8 cellular contexts compared by ENCODE assay signal in the genomic region with DNA sequence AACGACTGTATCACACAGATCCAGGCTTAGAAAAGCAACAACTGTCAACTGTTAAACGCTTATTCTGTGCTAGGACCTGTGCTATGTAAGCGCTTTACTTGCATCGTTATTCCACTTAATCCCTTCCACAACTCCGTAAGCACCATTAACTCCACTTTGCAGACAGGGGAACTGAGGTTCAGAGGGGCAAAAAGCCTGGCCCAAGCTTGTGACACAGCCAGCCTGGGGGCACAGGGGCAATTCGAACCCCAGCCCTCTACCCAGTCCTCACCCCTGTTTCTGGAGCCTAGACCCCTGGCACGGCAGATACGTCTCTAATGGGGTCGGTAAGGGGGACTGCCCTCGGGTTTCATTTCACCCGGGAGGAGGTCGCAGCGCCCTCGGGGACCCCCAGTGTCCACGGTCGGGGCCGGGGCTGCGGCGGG. TPM values are rescaled to one million over a fixed set of nuclear protein-coding genes. Genes with fewer than 3 reads are reported as not detected.
DNase-seq lines count a peak whose midpoint lies in the region; ATAC-seq and TF ChIP-seq lines count a peak whose summit lies in the region.

No MANE protein-coding gene starts in this region.

- no peaks in the 10 kb centered on the region for H3K9me3 Mint-ChIP-seq in Caco-2 (ENCODE audit: unreplicated experiment)
- no peaks in the 10 kb centered on the region for H3K9me3 Mint-ChIP-seq in activated T-helper 1 cell treated with anti-CD3 and anti-CD28 coated beads, Interleukin-12 subunit alpha, Interleukin-12 subunit beta, Interleukin-2, Interleukin-4 antibody, amounts not matched to agents 30 ng/mL and 10 ng/mL and 1 ng/mL, durations not matched to agents 14 hours and 24 hours and 36 hours

- peak overlapping the region; percentile 80 for H3K4me3 Mint-ChIP-seq in Caco-2 (ENCODE audit: unreplicated experiment)
- peak overlapping the region; percentile 86 for H3K4me3 Mint-ChIP-seq in activated T-helper 1 cell treated with anti-CD3 and anti-CD28 coated beads, Interleukin-12 subunit alpha, Interleukin-12 subunit beta, Interleukin-2, Interleukin-4 antibody, amounts not matched to agents 30 ng/mL and 10 ng/mL and 1 ng/mL, durations not matched to agents 14 hours and 24 hours and 36 hours

- POLR2A ChIA-PET in Caco-2 (lab: Charles Lee): interaction anchor here (0.5 to 1.6 kb wide), 19 partner anchors 9 to 1084 kb away, joined by 3 to 23 read pairs (median 4); partner anchors contain the start of genes NDRG3, RAB5IF and TGIF2

- peaks cover 19% of the 10 kb centered on the region for H3K4me1 Mint-ChIP-seq in Caco-2 (ENCODE audit: low read depth, unreplicated experiment)
- H3K4me1 Mint-ChIP-seq in activated T-helper 1 cell treated with anti-CD3 and anti-CD28 coated beads, Interleukin-12 subunit alpha, Interleukin-12 subunit beta, Interleukin-2, Interleukin-4 antibody, amounts not matched to agents 30 ng/mL and 10 ng/mL and 1 ng/mL, durations not matched to agents 14 hours and 24 hours and 36 hours (ENCODE audit: low read depth): peaks cover 48% of the 10 kb centered on the region

- peaks cover 18% of the 10 kb centered on the region for H3K36me3 Mint-ChIP-seq in Caco-2 (ENCODE audit: insufficient read depth, unreplicated experiment)
- peaks cover 7% of the 10 kb centered on the region for H3K36me3 Mint-ChIP-seq in activated T-helper 1 cell treated with anti-CD3 and anti-CD28 coated beads, Interleukin-12 subunit alpha, Interleukin-12 subunit beta, Interleukin-2, Interleukin-4 antibody, amounts not matched to agents 30 ng/mL and 10 ng/mL and 1 ng/mL, durations not matched to agents 14 hours and 24 hours and 36 hours (ENCODE audit: low read depth)

- peak overlapping the region; percentile 94 for H3K27ac ChIP-seq in suprapubic skin

- 4% methylated on average over 13 of the region's 19 CpGs for WGBS in suprapubic skin

- DNase-seq in Caco-2 (no peak), suprapubic skin (ENCODE audit: low spot score in 2 of 2) (no peak), SHP77 (lab: John Stamatoyannopoulos, UW) (no peak), NCI-H1092 (lab: John Stamatoyannopoulos, UW) (no peak)
- no peak for DNase-seq in activated T-helper 1 cell treated with anti-CD3 and anti-CD28 coated beads, Interleukin-12 subunit alpha, Interleukin-12 subunit beta, Interleukin-2, Interleukin-4 antibody, amounts not matched to agents 30 ng/mL and 10 ng/mL and 1 ng/mL, durations not matched to agents 14 hours and 24 hours and 36 hours (ENCODE audit: low spot score)

- H3K36me3 ChIP-seq in Caco-2 (ENCODE audit: control insufficient read depth, insufficient read depth, low read length) (peaks cover 4% of the 10 kb centered on the region), iPS-15b (ENCODE audit: control insufficient read depth, insufficient read depth, low read length) (peaks cover 4% of the 10 kb centered on the region), suprapubic skin (no peaks in the 10 kb centered on the region)

- no peak for TF ChIP-seq POLR2A in suprapubic skin (IDR thresholded peaks at IDR 0.05)

- H3K4me1 ChIP-seq in Caco-2 (peaks cover 10% of the 10 kb centered on the region), iPS-15b (ENCODE audit: control insufficient read depth, insufficient read depth, low read length) (peaks cover 8% of the 10 kb centered on the region), suprapubic skin (peaks cover 41% of the 10 kb centered on the region)

- CTCF ChIA-PET in Caco-2 (lab: Charles Lee): interaction anchor here (0.6 to 2.7 kb wide), 27 partner anchors 15 to 705 kb away, joined by 3 to 45 read pairs (median 5); partner anchors contain the start of genes NDRG3 and RAB5IF

- no peaks in the 10 kb centered on the region for H3K27me3 Mint-ChIP-seq in Caco-2 (ENCODE audit: insufficient read depth, unreplicated experiment)
- peaks cover 6% of the 10 kb centered on the region for H3K27me3 Mint-ChIP-seq in activated T-helper 1 cell treated with anti-CD3 and anti-CD28 coated beads, Interleukin-12 subunit alpha, Interleukin-12 subunit beta, Interleukin-2, Interleukin-4 antibody, amounts not matched to agents 30 ng/mL and 10 ng/mL and 1 ng/mL, durations not matched to agents 14 hours and 24 hours and 36 hours (ENCODE audit: insufficient read depth)

- ATAC-seq in HG02763 (IDR thresholded peaks at IDR 0.05; ENCODE audit: unreplicated experiment) (peak; percentile 7), GM19455 (IDR thresholded peaks at IDR 0.05; ENCODE audit: unreplicated experiment) (no peak)

- no peaks in the 10 kb centered on the region for H3K9me3 ChIP-seq in Caco-2
- H3K9me3 ChIP-seq in iPS-15b (ENCODE audit: control insufficient read depth, insufficient read depth, low read length): no peaks in the 10 kb centered on the region
- H3K9me3 ChIP-seq in suprapubic skin: no peaks in the 10 kb centered on the region

- no peaks in the 10 kb centered on the region for H3K27me3 ChIP-seq in Caco-2 (replicated peaks; ENCODE audit: control insufficient read depth, insufficient read depth, low read length)
- H3K27me3 ChIP-seq in iPS-15b (ENCODE audit: control insufficient read depth, insufficient read depth, low read length): no peaks in the 10 kb centered on the region
- no peaks in the 10 kb centered on the region for H3K27me3 ChIP-seq in suprapubic skin

- H3K4me3 ChIP-seq in Caco-2 (ENCODE audit: low read depth, low read length): peak overlapping the region; percentile 81
- H3K4me3 ChIP-seq in iPS-15b (ENCODE audit: low read depth, low read length): peak overlapping the region; percentile 97
- peak overlapping the region; percentile 71 for H3K4me3 ChIP-seq in suprapubic skin

- peak overlapping the region; percentile 47 for H3K9ac ChIP-seq in iPS-15b (ENCODE audit: low read depth, low read length)

- TF ChIP-seq CTCF in Caco-2 (IDR thresholded peaks at IDR 0.05; ENCODE audit: insufficient read depth in 1 of 2, low read depth in 1 of 2, low read length in 1 of 2, severe bottlenecking in 1 of 2, unreplicated experiment in 1 of 2): no peak
- TF ChIP-seq CTCF in suprapubic skin (IDR thresholded peaks at IDR 0.05): no peak

- TF ChIP-seq EP300 in suprapubic skin (IDR thresholded peaks at IDR 0.05): no peak

- BruUV-seq in Caco-2 (replicated peaks; lab: Mats Ljungman, UMichigan): TSS peak; percentile 73

- H3K27ac Mint-ChIP-seq in Caco-2 (ENCODE audit: unreplicated experiment): peak overlapping the region; percentile 92
- peak overlapping the region; percentile 87 for H3K27ac Mint-ChIP-seq in activated T-helper 1 cell treated with anti-CD3 and anti-CD28 coated beads, Interleukin-12 subunit alpha, Interleukin-12 subunit beta, Interleukin-2, Interleukin-4 antibody, amounts not matched to agents 30 ng/mL and 10 ng/mL and 1 ng/mL, durations not matched to agents 14 hours and 24 hours and 36 hours

- intact Hi-C loops in Caco-2 (cut with micrococcal nuclease; ENCODE audit: unreplicated experiment): loop anchor here (1.0 kb wide), 2 partner anchors 19 to 27 kb away; partner anchors contain the start of gene NDRG3
- intact Hi-C loops in activated T-helper 1 cell treated with anti-CD3 and anti-CD28 coated beads, Interleukin-12 subunit alpha, Interleukin-12 subunit beta, Interleukin-2, Interleukin-4 antibody, amounts not matched to agents 30 ng/mL and 10 ng/mL and 1 ng/mL, durations not matched to agents 14 hours and 24 hours and 36 hours (cut with micrococcal nuclease): loop anchor here (1.0 to 5.0 kb wide), 4 partner anchors 27 to 821 kb away; partner anchors contain the start of genes NDRG3 and SCAND1

RNA-seq across cellular contexts. Expression of gene DSN1, which starts 0.4 kb away (rescaled TPM):
- total RNA-seq in Caco-2 (2022) (56.9 and 59.2 TPM in 2 replicates), suprapubic skin (10 to 100 TPM in 1 of 4 donors, 1 to 10 TPM in 3; 6.7 to 13.5 (median 9.6) TPM)
- 23.2 and 29.0 TPM in 2 replicates for total RNA-seq in activated T-helper 1 cell treated with anti-CD3 and anti-CD28 coated beads, Interleukin-12 subunit alpha, Interleukin-12 subunit beta, Interleukin-2, Interleukin-4 antibody, amounts not matched to agents 30 ng/mL and 10 ng/mL and 1 ng/mL, durations not matched to agents 14 hours and 24 hours and 36 hours

RNA-seq across cellular contexts. Expression of gene NDRG3, which starts 27.2 kb away (rescaled TPM):
- total RNA-seq in Caco-2 (2022) (41.5 and 47.4 TPM in 2 replicates), suprapubic skin (10 to 100 TPM; 19.2 to 24.2 (median 22.7) TPM)
- 21.3 and 21.9 TPM in 2 replicates for total RNA-seq in activated T-helper 1 cell treated with anti-CD3 and anti-CD28 coated beads, Interleukin-12 subunit alpha, Interleukin-12 subunit beta, Interleukin-2, Interleukin-4 antibody, amounts not matched to agents 30 ng/mL and 10 ng/mL and 1 ng/mL, durations not matched to agents 14 hours and 24 hours and 36 hours
